19 cellular contexts compared by ENCODE assay signal in genomic region chr2:55123851-55124269, GRCh38.
DNase-seq lines count a peak whose midpoint lies in the region; ATAC-seq and TF ChIP-seq lines count a peak whose summit lies in the region.
"Had no signal": no experiment of that assay in that cellular context is flagged by ENCODE, and none has a peak within 500 bp of the region (broad histone marks: within the 10 kb centered on the region; RNA-seq: fewer than 3 reads in every experiment).

No MANE protein-coding gene starts in this region.

- peaks cover 37% of the 10 kb centered on the region for H3K4me1 Mint-ChIP-seq in neural progenitor cell
- H3K4me1 Mint-ChIP-seq in stimulated activated naive CD8-positive, alpha-beta T cell treated with anti-CD3 and anti-CD28 coated beads, Interleukin-15, amount 100 ng/mL, for 72 hours, result peaks cover 5% of the 10 kb centered on the region
- no peaks in the 10 kb centered on the region for H3K4me1 Mint-ChIP-seq in activated naive CD8-positive, alpha-beta T cell treated with anti-CD3 and anti-CD28 coated beads, Interleukin-2, amount 50 U/mL, for 24 hours

- TF ChIP-seq CTCF in neural progenitor cell (IDR thresholded peaks at IDR 0.05), result no peak
- no peak for TF ChIP-seq CTCF in suprapubic skin (IDR thresholded peaks at IDR 0.05)

- peaks cover 2% of the 10 kb centered on the region for H3K27me3 Mint-ChIP-seq in neural progenitor cell (ENCODE audit: insufficient read depth, low read depth)
- peaks cover 7% of the 10 kb centered on the region for H3K27me3 Mint-ChIP-seq in stimulated activated naive CD8-positive, alpha-beta T cell treated with anti-CD3 and anti-CD28 coated beads, Interleukin-15, amount 100 ng/mL, for 72 hours
- H3K27me3 Mint-ChIP-seq in activated naive CD8-positive, alpha-beta T cell treated with anti-CD3 and anti-CD28 coated beads, Interleukin-2, amount 50 U/mL, for 24 hours, result no peaks in the 10 kb centered on the region

- whole genome bisulfite sequencing in suprapubic skin, result 93% methylated on average over 2 of the region's 2 CpGs

- H3K4me3 Mint-ChIP-seq in neural progenitor cell, result no peak overlapping the region
- H3K4me3 Mint-ChIP-seq in stimulated activated naive CD8-positive, alpha-beta T cell treated with anti-CD3 and anti-CD28 coated beads, Interleukin-15, amount 100 ng/mL, for 72 hours, result no peak overlapping the region
- H3K4me3 Mint-ChIP-seq in activated naive CD8-positive, alpha-beta T cell treated with anti-CD3 and anti-CD28 coated beads, Interleukin-2, amount 50 U/mL, for 24 hours, result no peak overlapping the region

- peaks cover 21% of the 10 kb centered on the region for H3F3A ChIP-seq in neural progenitor cell (ENCODE audit: low read depth)

- peaks cover 6% of the 10 kb centered on the region for H3K9me3 Mint-ChIP-seq in neural progenitor cell
- peaks cover 6 to 11% of the 10 kb centered on the region in 2 donors for H3K9me3 Mint-ChIP-seq in stimulated activated naive CD8-positive, alpha-beta T cell treated with anti-CD3 and anti-CD28 coated beads, Interleukin-15, amount 100 ng/mL, for 72 hours
- H3K9me3 Mint-ChIP-seq in activated naive CD8-positive, alpha-beta T cell treated with anti-CD3 and anti-CD28 coated beads, Interleukin-2, amount 50 U/mL, for 24 hours, result peaks cover 5% of the 10 kb centered on the region

- peak overlapping the region; percentile 32 for H3K4me2 ChIP-seq in neural progenitor cell
- H3K4me2 ChIP-seq: KMS-11 had no signal

- H3K36me3 ChIP-seq in neural progenitor cell (no peaks in the 10 kb centered on the region), suprapubic skin (no peaks in the 10 kb centered on the region)
- H3K36me3 ChIP-seq: MG63 had no signal

- H3K36me3 Mint-ChIP-seq in neural progenitor cell, result no peaks in the 10 kb centered on the region
- H3K36me3 Mint-ChIP-seq in activated naive CD8-positive, alpha-beta T cell treated with anti-CD3 and anti-CD28 coated beads, Interleukin-2, amount 50 U/mL, for 24 hours (ENCODE audit: low read depth), result no peaks in the 10 kb centered on the region

- no peak overlapping the region for H3K4me3 ChIP-seq in neural progenitor cell
- no peak overlapping the region for H3K4me3 ChIP-seq in suprapubic skin
- H3K4me3 ChIP-seq: MG63 had no signal

- no peak for ATAC-seq in stimulated activated naive CD8-positive, alpha-beta T cell treated with anti-CD3 and anti-CD28 coated beads, Interleukin-15, amount 100 ng/mL, for 72 hours
- no peak for ATAC-seq in activated naive CD8-positive, alpha-beta T cell treated with anti-CD3 and anti-CD28 coated beads, Interleukin-2, amount 50 U/mL, for 24 hours
- ATAC-seq: Panc1, Right ventricle myocardium inferior had no signal

- H3K27ac Mint-ChIP-seq in neural progenitor cell, result peak overlapping the region; percentile 39
- no peak overlapping the region for H3K27ac Mint-ChIP-seq in stimulated activated naive CD8-positive, alpha-beta T cell treated with anti-CD3 and anti-CD28 coated beads, Interleukin-15, amount 100 ng/mL, for 72 hours
- no peak overlapping the region for H3K27ac Mint-ChIP-seq in activated naive CD8-positive, alpha-beta T cell treated with anti-CD3 and anti-CD28 coated beads, Interleukin-2, amount 50 U/mL, for 24 hours

- no peaks in the 10 kb centered on the region for H3K79me2 ChIP-seq in neural progenitor cell (ENCODE audit: low read depth)

- H4K20me1 ChIP-seq in neural progenitor cell (ENCODE audit: low read depth), result no peaks in the 10 kb centered on the region

- H3K9ac ChIP-seq in neural progenitor cell, result no peak overlapping the region
- H3K9ac ChIP-seq: KMS-11 had no signal

- no peak for TF ChIP-seq POLR2A in suprapubic skin (IDR thresholded peaks at IDR 0.05)

- H3K27ac ChIP-seq in neural progenitor cell (peak overlapping the region; percentile 64), suprapubic skin (no peak overlapping the region)
- H3K27ac ChIP-seq: C4-2B, KMS-11 had no signal

- no peak for TF ChIP-seq EP300 in suprapubic skin (IDR thresholded peaks at IDR 0.05)

- peak; percentile 90 for DNase-seq in Ammon's horn (ENCODE audit: low spot score)
- DNase-seq in amygdala (lab: John Stamatoyannopoulos, UW), result peak in 30 of 56 donors; percentile 7 to 80 (median 46)
- DNase-seq in foreskin melanocyte, result peak; percentile 51
- DNase-seq in neural progenitor cell (ENCODE audit: low spot score), result peak; percentile 73
- DNase-seq in stimulated activated naive CD8-positive, alpha-beta T cell treated with anti-CD3 and anti-CD28 coated beads, Interleukin-15, amount 100 ng/mL, for 72 hours, result no peak
- DNase-seq in stimulated activated CD4-positive, alpha-beta T cell treated with anti-CD3 and anti-CD28 coated beads, Interleukin-4, amount 100 ng/mL, for 1 hour, result no peak
- no peak for DNase-seq in activated naive CD8-positive, alpha-beta T cell treated with anti-CD3 and anti-CD28 coated beads, Interleukin-2, amount 50 U/mL, for 24 hours
- no peak for DNase-seq in suprapubic skin (ENCODE audit: low spot score in 2 of 2)
- DNase-seq: COR-L47, DMS153, HCEC 1CT, MG63, NCI-H1092 treated with DMSO at 0.1 percent for 48 hours, NCI-H187, NCI-H446 had no signal

- no peaks in the 10 kb centered on the region for H3K9me3 ChIP-seq in neural progenitor cell (ENCODE audit: low read depth)
- H3K9me3 ChIP-seq in suprapubic skin, result no peaks in the 10 kb centered on the region
- H3K9me3 ChIP-seq: MG63 had no signal

- peaks cover 31% of the 10 kb centered on the region for H3K4me1 ChIP-seq in neural progenitor cell
- peaks cover 22% of the 10 kb centered on the region for H3K4me1 ChIP-seq in suprapubic skin

- no peak overlapping the region for H2AFZ ChIP-seq in neural progenitor cell (replicated peaks)

- H3K27me3 ChIP-seq in neural progenitor cell, result no peaks in the 10 kb centered on the region
- H3K27me3 ChIP-seq in suprapubic skin, result no peaks in the 10 kb centered on the region
- H3K27me3 ChIP-seq: MG63 had no signal

Comparison
In these comparisons a context has a peak if more than half of its experiments do, and no peak if none do; other contexts are left out.
1. DNase-seq: peak in Ammon's horn (single experiment), amygdala (30 of 56), foreskin melanocyte (single experiment) and neural progenitor cell (single experiment); none in stimulated activated naive CD8-positive, alpha-beta T cell treated with anti-CD3 and anti-CD28 coated beads, Interleukin-15, amount 100 ng/mL, for 72 hours (0 of 2), stimulated activated CD4-positive, alpha-beta T cell treated with anti-CD3 and anti-CD28 coated beads, Interleukin-4, amount 100 ng/mL, for 1 hour (single experiment), activated naive CD8-positive, alpha-beta T cell treated with anti-CD3 and anti-CD28 coated beads, Interleukin-2, amount 50 U/mL, for 24 hours (single experiment) and suprapubic skin (0 of 2).